In the genomic region with DNA sequence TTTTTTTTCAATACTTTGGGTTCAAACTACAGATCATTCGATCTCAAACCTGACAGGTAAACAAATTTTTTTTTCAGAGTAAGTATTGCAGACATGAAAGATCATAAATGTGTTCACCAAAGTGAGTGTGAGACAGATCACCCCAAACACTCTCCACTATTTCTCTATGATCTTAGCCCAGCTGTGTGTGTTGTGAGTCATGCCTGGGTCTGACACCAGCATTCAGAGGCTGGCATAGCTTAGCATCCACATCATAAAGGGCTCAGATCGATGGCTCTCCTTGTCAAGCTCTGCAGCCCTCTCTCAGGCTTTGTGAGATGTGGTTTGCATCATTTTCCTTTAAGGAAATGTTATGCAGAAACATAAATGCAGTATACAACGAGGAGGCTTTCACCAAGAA, we compare ENCODE assay signal across 9 cellular contexts.
DNase-seq lines count a peak whose midpoint lies in the region; ATAC-seq and TF ChIP-seq lines count a peak whose summit lies in the region.
"Had no signal": no experiment of that assay in that cellular context is flagged by ENCODE, and none has a peak within 500 bp of the region (broad histone marks: within the 10 kb centered on the region; RNA-seq: fewer than 3 reads in every experiment).

No MANE protein-coding gene starts in this region.

- H3K4me1 ChIP-seq in A673 (ENCODE audit: insufficient read depth, low read length, poor library complexity, severe bottlenecking) = peaks cover 31% of the 10 kb centered on the region
- peaks cover 0 to 76% (median 52%) of the 10 kb centered on the region in 4 donors for H3K4me1 ChIP-seq in tibial artery

- H3K9me3 Mint-ChIP-seq in activated naive CD4-positive, alpha-beta T cell treated with anti-CD3 and anti-CD28 coated beads, Interleukin-2, amount 50 U/mL, for 24 hours = no peaks in the 10 kb centered on the region
- H3K9me3 Mint-ChIP-seq: immature natural killer cell had no signal

- H3K36me3 ChIP-seq in A673 (ENCODE audit: insufficient read depth, low read length, poor library complexity, severe bottlenecking) = no peaks in the 10 kb centered on the region
- H3K36me3 ChIP-seq in kidney epithelial cell (ENCODE audit: control insufficient read depth, insufficient read depth, low read length) = peaks cover 2% of the 10 kb centered on the region
- H3K36me3 ChIP-seq in tibial artery = no peaks in the 10 kb centered on the region

- BruUV-seq in A673 (replicated peaks; lab: Mats Ljungman, UMichigan) = no TSS peak

- H3K9me3 ChIP-seq in A673 (ENCODE audit: low read depth, low read length, poor library complexity, severe bottlenecking) (no peaks in the 10 kb centered on the region), tibial artery (no peaks in the 10 kb centered on the region)

- ATAC-seq in HG02678 (IDR thresholded peaks at IDR 0.05; ENCODE audit: unreplicated experiment) (no peak), GM19023 (IDR thresholded peaks at IDR 0.05; ENCODE audit: unreplicated experiment) (no peak)

- peak overlapping the region; percentile 75 for H3K27ac Mint-ChIP-seq in activated naive CD4-positive, alpha-beta T cell treated with anti-CD3 and anti-CD28 coated beads, Interleukin-2, amount 50 U/mL, for 24 hours

- no peaks in the 10 kb centered on the region for H3K27me3 ChIP-seq in A673 (replicated peaks; ENCODE audit: insufficient read depth, low read depth, low read length, poor library complexity)
- no peaks in the 10 kb centered on the region for H3K27me3 ChIP-seq in kidney epithelial cell (ENCODE audit: control insufficient read depth, insufficient read depth, low read length)
- no peaks in the 10 kb centered on the region for H3K27me3 ChIP-seq in tibial artery

- POLR2A ChIA-PET in A673 (lab: Charles Lee; ENCODE audit: low non-redundant PET) = no interaction called here

- TF ChIP-seq CTCF in A673 (conservative IDR thresholded peaks at IDR 0.05; ENCODE audit: low read depth, low read length) = no peak
- no peak for TF ChIP-seq CTCF in kidney epithelial cell (IDR thresholded peaks at IDR 0.05; ENCODE audit: insufficient read depth, low read length, poor library complexity, severe bottlenecking)
- TF ChIP-seq CTCF in tibial artery (IDR thresholded peaks at IDR 0.05) = no peak

- CTCF ChIA-PET in A673 (lab: Charles Lee) = no interaction called here

- H3K4me3 Mint-ChIP-seq in activated naive CD4-positive, alpha-beta T cell treated with anti-CD3 and anti-CD28 coated beads, Interleukin-2, amount 50 U/mL, for 24 hours = peak overlapping the region; percentile 11
- H3K4me3 Mint-ChIP-seq: immature natural killer cell had no signal

- intact Hi-C loops in A673 (cut with micrococcal nuclease; ENCODE audit: unreplicated experiment) = loop anchor here (5.0 to 10.0 kb wide), 2 partner anchors 162 to 230 kb away; no protein-coding TSS in a partner anchor
- intact Hi-C loops in tibial artery (cut with DNase I; ENCODE audit: low total_unique reads) = no loop called here

- DNase-seq in A673 (ENCODE audit: low spot score) (peak; percentile 49), HK-2 (ENCODE audit: unreplicated experiment) (peak; percentile 21), kidney epithelial cell (ENCODE audit: low read depth) (peak; percentile 71), HuH-7.5 (ENCODE audit: low spot score) (no peak), tibial artery (no peak)
- DNase-seq: immature natural killer cell had no signal

- H3K4me3 ChIP-seq in A673 (ENCODE audit: low read depth, low read length, poor library complexity, severe bottlenecking) (no peak overlapping the region), kidney epithelial cell (ENCODE audit: low read depth, low read length) (no peak overlapping the region), tibial artery (no peak overlapping the region)

- peaks cover 56% of the 10 kb centered on the region for H3K4me1 Mint-ChIP-seq in activated naive CD4-positive, alpha-beta T cell treated with anti-CD3 and anti-CD28 coated beads, Interleukin-2, amount 50 U/mL, for 24 hours

- H3K27me3 Mint-ChIP-seq in activated naive CD4-positive, alpha-beta T cell treated with anti-CD3 and anti-CD28 coated beads, Interleukin-2, amount 50 U/mL, for 24 hours = no peaks in the 10 kb centered on the region

- H3K27ac ChIP-seq in A673 (ENCODE audit: low read depth, low read length, poor library complexity, severe bottlenecking) (peak overlapping the region; percentile 81), tibial artery (peak overlapping the region in 1 of 2 donors; percentile 77)

- H3K36me3 Mint-ChIP-seq in activated naive CD4-positive, alpha-beta T cell treated with anti-CD3 and anti-CD28 coated beads, Interleukin-2, amount 50 U/mL, for 24 hours = peaks cover 10% of the 10 kb centered on the region
- H3K36me3 Mint-ChIP-seq: immature natural killer cell had no signal

Comparison
In these comparisons a context has a peak if more than half of its experiments do, and no peak if none do; other contexts are left out.
1. DNase-seq: peak in A673 (single experiment), HK-2 (single experiment) and kidney epithelial cell (single experiment); none in HuH-7.5 (single experiment) and tibial artery (0 of 2).